In genomic region chr11:119860561-119861094, GRCh38 we compare ENCODE assay signal across 12 cellular contexts.
DNase-seq lines count a peak whose midpoint lies in the region; ATAC-seq and TF ChIP-seq lines count a peak whose summit lies in the region.
"Had no signal": no experiment of that assay in that cellular context is flagged by ENCODE, and none has a peak within 500 bp of the region (broad histone marks: within the 10 kb centered on the region; RNA-seq: fewer than 3 reads in every experiment).

No MANE protein-coding gene starts in this region.

- H3K9me3 ChIP-seq in HEK293 (ENCODE audit: control insufficient read depth, insufficient read depth, low read depth, low read length): no peaks in the 10 kb centered on the region
- H3K9me3 ChIP-seq: BLaER1 treated with 17β-estradiol and CSF1 and Interleukin-3, amounts not matched to agents 10 nM and 100 nM had no signal

- TF ChIP-seq CTCF in HEK293 (tag by site-specific recombination; IDR thresholded peaks at IDR 0.05) (no peak), RWPE1 (conservative IDR thresholded peaks at IDR 0.05; ENCODE audit: low read depth) (no peak)

- intact Hi-C loops in posterior vena cava (cut with DNase I) (no loop called here), cardiac septum (cut with DNase I) (no loop called here)

- POLR2A ChIA-PET in HEK293 (lab: Yijun Ruan, JAX) (no interaction called here), RWPE1 (lab: Yijun Ruan, JAX; ENCODE audit: low non-redundant PET) (no interaction called here)

- H3K27ac ChIP-seq in HEK293 (ENCODE audit: extremely low read depth, low read depth, low read length): no peak overlapping the region
- H3K27ac ChIP-seq in RWPE1: no peak overlapping the region
- H3K27ac ChIP-seq: BLaER1 treated with 17β-estradiol and CSF1 and Interleukin-3, amounts not matched to agents 10 nM and 100 nM; HL-60 had no signal

- CTCF ChIA-PET in HEK293 (lab: Yijun Ruan, JAX): interaction anchor here (0.7 kb wide), 1 partner anchor 145 kb away, joined by 4 read pairs; no protein-coding TSS in a partner anchor
- CTCF ChIA-PET in RWPE1 (lab: Yijun Ruan, JAX): interaction anchor here (1.1 kb wide), 1 partner anchor 112 kb away, joined by 6 read pairs; no protein-coding TSS in a partner anchor

- ATAC-seq in esophagus mucosa: peak; percentile 42

- no peaks in the 10 kb centered on the region for H3K4me1 ChIP-seq in HEK293 (ENCODE audit: control insufficient read depth, insufficient read depth, low read length)

- DNase-seq in RWPE1 (ENCODE audit: low spot score) (peak; percentile 55), posterior vena cava (ENCODE audit: low spot score) (peak; percentile 40), cardiac septum (ENCODE audit: low spot score) (no peak), AG08396 (ENCODE audit: low spot score) (no peak), NCI-H1930 (lab: John Stamatoyannopoulos, UW) (no peak)
- DNase-seq: 8988T; CD4-positive, CD25-positive, alpha-beta regulatory T cell; HCEC 1CT had no signal

- no peaks in the 10 kb centered on the region for H3K36me3 ChIP-seq in HEK293 (ENCODE audit: control insufficient read depth in 2 of 2, insufficient read depth in 1 of 2, low read length in 2 of 2)
- H3K36me3 ChIP-seq: BLaER1 treated with 17β-estradiol and CSF1 and Interleukin-3, amounts not matched to agents 10 nM and 100 nM had no signal

- H3K4me3 ChIP-seq in HEK293 (ENCODE audit: low read depth, low read length): no peak overlapping the region
- H3K4me3 ChIP-seq: BLaER1 treated with 17β-estradiol and CSF1 and Interleukin-3, amounts not matched to agents 10 nM and 100 nM had no signal

TF ChIP-seq in HEK293, 187 proteins besides CTCF, POLR2A, EP300 and RAD21:
- TF ChIP-seq PRDM4 (tag by site-specific recombination; IDR thresholded peaks at IDR 0.05): no peak
- peak; percentile 28; the same call in 1 of the 2 replicates for TF ChIP-seq ZNF341 (tag by site-specific recombination; IDR thresholded peaks at IDR 0.05; ENCODE audit: low read depth)

Comparison
In these comparisons a context has a peak if more than half of its experiments do, and no peak if none do; other contexts are left out.
1. DNase-seq: peak in RWPE1 (single experiment) and posterior vena cava (single experiment); none in cardiac septum (single experiment), AG08396 (single experiment) and NCI-H1930 (0 of 2).